ENCODE assay signal across 25 cellular contexts in the genomic region with DNA sequence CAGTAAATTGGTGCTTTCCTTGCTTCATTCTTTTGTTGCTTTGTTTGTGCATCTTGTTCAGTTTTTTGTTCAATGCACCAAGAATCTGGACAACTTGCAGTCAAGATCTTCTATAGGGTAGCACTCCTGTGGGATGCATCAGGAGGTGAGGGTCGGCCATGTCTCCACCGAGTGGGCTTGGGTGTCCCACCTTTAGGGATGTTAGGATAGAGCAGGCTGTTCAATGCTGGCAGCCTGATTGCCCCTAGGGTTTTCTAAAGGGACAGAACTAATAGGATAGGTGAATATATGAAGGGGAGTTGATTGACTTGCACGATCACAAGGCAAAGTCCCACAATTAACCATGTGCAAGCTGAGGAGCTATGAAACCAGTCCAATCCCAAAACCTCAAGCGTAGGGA.
"Had no signal": no experiment of that assay in that cellular context is flagged by ENCODE, and none has a peak within 500 bp of the region (broad histone marks: within the 10 kb centered on the region; RNA-seq: fewer than 3 reads in every experiment).

No MANE protein-coding gene starts in this region.

- H3K4me3 ChIP-seq: MG63 had no signal

- H3K9me3 Mint-ChIP-seq: activated T-helper 17 cell treated with anti-CD3 and anti-CD28 coated beads, Interleukin-2, amount 50 U/mL, for 72 hours had no signal

- H3K36me3 ChIP-seq: MG63 had no signal

- H3K4me3 Mint-ChIP-seq: activated CD4-positive, alpha-beta memory T cell treated with anti-CD3 and anti-CD28 coated beads, Interleukin-2, amount 10 ng/mL, durations not matched to agents 7 days and 5 days; activated naive CD4-positive, alpha-beta T cell treated with anti-CD3 and anti-CD28 coated beads for 36 hours; activated naive CD8-positive, alpha-beta T cell; activated T-helper 17 cell treated with anti-CD3 and anti-CD28 coated beads, Interleukin-2, amount 50 U/mL, for 72 hours; brain; T-helper 17 cell had no signal

- H3K4me1 Mint-ChIP-seq: brain had no signal

- H3K9me3 ChIP-seq: MG63 had no signal

- ATAC-seq: activated T-helper 17 cell treated with anti-CD3 and anti-CD28 coated beads, Interleukin-2, amount 50 U/mL, for 72 hours; T-helper 17 cell had no signal

- DNase-seq: activated CD4-positive, alpha-beta memory T cell treated with anti-CD3 and anti-CD28 coated beads, Interleukin-2, amount 10 ng/mL, durations not matched to agents 7 days and 5 days; activated CD4-positive, alpha-beta T cell treated with anti-CD3 and anti-CD28 coated beads, Interleukin-2, amount 50 U/mL, for 1 hour; activated CD4-positive, CD25-positive, alpha-beta regulatory T cell; activated gamma-delta T cell; activated naive CD4-positive, alpha-beta T cell treated with anti-CD3 and anti-CD28 coated beads for 36 hours; activated T-cell treated with anti-CD3 and anti-CD28 coated beads for 4 hours; activated T-cell treated with anti-CD3 and anti-CD28 coated beads, Interleukin-2, amount 50 U/mL, for 48 hours; amygdala; MG63; MV-4-11; NCI-H1092 treated with DMSO at 0.1 percent for 48 hours; NCI-H1417 treated with DMSO at 0.1 percent for 48 hours; NCI-H1694; NCI-H2029; NCI-H2107; NCI-H2171 treated with DMSO at 0.1 percent for 48 hours; NCI-H226; NCI-H526 treated with DMSO at 0.1 percent for 48 hours; NCI-H82; SIG-M5; T-helper 17 cell; T-helper 9 cell had no signal

- H3K27ac Mint-ChIP-seq: activated CD4-positive, alpha-beta memory T cell treated with anti-CD3 and anti-CD28 coated beads, Interleukin-2, amount 10 ng/mL, durations not matched to agents 7 days and 5 days; activated naive CD4-positive, alpha-beta T cell treated with anti-CD3 and anti-CD28 coated beads for 36 hours; activated naive CD8-positive, alpha-beta T cell; activated T-helper 17 cell treated with anti-CD3 and anti-CD28 coated beads, Interleukin-2, amount 50 U/mL, for 72 hours; brain; T-helper 17 cell had no signal

- H3K36me3 Mint-ChIP-seq: brain had no signal
